ENCODE assay signal across 20 cellular contexts in the genomic region with DNA sequence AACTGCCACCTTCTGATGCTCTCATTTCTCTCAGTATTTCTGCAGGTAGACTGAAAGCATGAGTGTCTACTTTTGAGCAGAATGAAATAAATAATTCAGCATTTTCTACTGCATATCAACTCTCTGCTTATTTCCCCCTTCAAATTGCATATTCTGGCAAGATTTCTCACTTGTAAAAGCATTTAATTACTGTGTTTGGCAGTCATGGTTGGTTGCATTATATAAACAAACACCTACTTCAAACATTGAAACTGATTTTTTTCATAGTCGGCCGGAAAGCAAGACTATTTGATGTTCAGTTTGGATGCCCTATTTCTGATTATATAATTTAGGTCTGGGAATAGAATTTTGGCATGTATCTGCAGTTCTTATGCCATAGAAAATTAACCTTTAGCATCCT.
DNase-seq lines count a peak whose midpoint lies in the region; ATAC-seq and TF ChIP-seq lines count a peak whose summit lies in the region.
"Had no signal": no experiment of that assay in that cellular context is flagged by ENCODE, and none has a peak within 500 bp of the region (broad histone marks: within the 10 kb centered on the region; RNA-seq: fewer than 3 reads in every experiment).

No MANE protein-coding gene starts in this region.

- no peak overlapping the region for H3K4me3 Mint-ChIP-seq in memory B cell
- H3K4me3 Mint-ChIP-seq: CD4-positive, alpha-beta memory T cell had no signal

- no peaks in the 10 kb centered on the region for H3K27me3 Mint-ChIP-seq in memory B cell

- H3K9me3 Mint-ChIP-seq in memory B cell = peaks cover 2% of the 10 kb centered on the region

- H3K36me3 ChIP-seq in HEK293 (ENCODE audit: control insufficient read depth in 2 of 2, insufficient read depth in 1 of 2, low read length in 2 of 2) (no peaks in the 10 kb centered on the region), Loucy (ENCODE audit: insufficient read depth, low read length) (peaks cover 35% of the 10 kb centered on the region; the same call in 1 of the 2 replicates)
- H3K36me3 ChIP-seq: SJSA1 had no signal

- peak overlapping the region; percentile 77 for H3K27ac Mint-ChIP-seq in memory B cell
- H3K27ac Mint-ChIP-seq: CD4-positive, alpha-beta memory T cell had no signal

- TF ChIP-seq CTCF in HEK293 (tag by site-specific recombination; IDR thresholded peaks at IDR 0.05) (no peak), Loucy (conservative IDR thresholded peaks at IDR 0.05; ENCODE audit: low read length) (no peak)

- H3K4me1 ChIP-seq in HEK293 (ENCODE audit: control insufficient read depth, insufficient read depth, low read length) = peaks cover 24% of the 10 kb centered on the region
- H3K4me1 ChIP-seq in Loucy (ENCODE audit: insufficient read depth, low read length, poor library complexity, severe bottlenecking) = peaks cover 47% of the 10 kb centered on the region

- no peaks in the 10 kb centered on the region; the same call in 1 of the 2 replicates for H3F3A ChIP-seq in Loucy (ENCODE audit: low read depth)

- CTCF ChIA-PET in HEK293 (lab: Yijun Ruan, JAX) = interaction anchor here (1.8 kb wide), 1 partner anchor 14 kb away, joined by 21 read pairs; no protein-coding TSS in a partner anchor

- H4K20me1 ChIP-seq in Loucy (ENCODE audit: insufficient read depth, low read length, poor library complexity, severe bottlenecking) = no peaks in the 10 kb centered on the region

- no peak overlapping the region for H3K27ac ChIP-seq in HEK293 (ENCODE audit: extremely low read depth, low read depth, low read length)
- H3K27ac ChIP-seq: SJSA1 had no signal

- no peak for ATAC-seq in memory B cell (ENCODE audit: low read depth)
- ATAC-seq in GM21423 (IDR thresholded peaks at IDR 0.05; ENCODE audit: unreplicated experiment) = no peak
- ATAC-seq: Right ventricle myocardium inferior had no signal

- H2AFZ ChIP-seq in Loucy (ENCODE audit: low read length) = no peak overlapping the region

- no peaks in the 10 kb centered on the region for H3K9me2 ChIP-seq in Loucy (replicated peaks; ENCODE audit: low read depth, low read length)

- H3K4me3 ChIP-seq in HEK293 (ENCODE audit: low read depth, low read length) = no peak overlapping the region
- no peak overlapping the region for H3K4me3 ChIP-seq in Loucy (ENCODE audit: low read length, poor library complexity, severe bottlenecking)
- H3K4me3 ChIP-seq: SJSA1 had no signal

- H3K36me3 Mint-ChIP-seq in memory B cell = peaks cover 38% of the 10 kb centered on the region
- H3K36me3 Mint-ChIP-seq: CD4-positive, alpha-beta memory T cell had no signal

- H3K27me3 ChIP-seq in Loucy (ENCODE audit: insufficient read depth, low read length, poor library complexity, severe bottlenecking) = no peaks in the 10 kb centered on the region
- H3K27me3 ChIP-seq: SJSA1 had no signal

- POLR2A ChIA-PET in HEK293 (lab: Yijun Ruan, JAX) = no interaction called here

- H3K4me1 Mint-ChIP-seq in memory B cell = peaks cover 44% of the 10 kb centered on the region

- H3K4me2 ChIP-seq in Loucy (ENCODE audit: low read depth, low read length, poor library complexity, severe bottlenecking) = peak overlapping the region; percentile 31

- H3K9me3 ChIP-seq in HEK293 (ENCODE audit: control insufficient read depth, insufficient read depth, low read depth, low read length) (no peaks in the 10 kb centered on the region), Loucy (ENCODE audit: insufficient read depth, low read depth, low read length) (no peaks in the 10 kb centered on the region)
- H3K9me3 ChIP-seq: Caco-2, SJSA1 had no signal

- DNase-seq in NCI-H2196 (lab: John Stamatoyannopoulos, UW; ENCODE audit: unreplicated experiment) (peak; percentile 14), NCI-H2196 treated with DMSO at 0.1 percent for 48 hours (lab: John Stamatoyannopoulos, UW; ENCODE audit: unreplicated experiment) (no peak), memory B cell (ENCODE audit: low spot score in 2 of 2) (no peak), NCI-H2171 (lab: John Stamatoyannopoulos, UW) (no peak)
- DNase-seq: Caco-2; CD4-positive, alpha-beta memory T cell; DMS 273 treated with DMSO at 0.1 percent for 48 hours; GDM1; IMR-90; NCI-H146; NCI-H2171 treated with DMSO at 0.1 percent for 48 hours; NCI-H510A; NCI-H82; OCI-M1; T-helper 9 cell had no signal

- H3K9ac ChIP-seq in Loucy (ENCODE audit: low read depth, low read length, poor library complexity, severe bottlenecking) = no peak overlapping the region

- peaks cover 59% of the 10 kb centered on the region for H3K79me2 ChIP-seq in Loucy (ENCODE audit: insufficient read depth, low read length)

TF ChIP-seq in HEK293, 187 proteins besides CTCF, POLR2A, EP300 and RAD21 (continues in another document):
- TF ChIP-seq OSR2 (tag by site-specific recombination; IDR thresholded peaks at IDR 0.05) (peak; percentile 68; the same call in 1 of the 2 replicates), ZBTB7A (tag by site-specific recombination; IDR thresholded peaks at IDR 0.05; ENCODE audit: low read depth) (no peak), ZNF747 (tag by site-specific recombination; IDR thresholded peaks at IDR 0.05) (no peak), ZFP3 (tag by site-specific recombination; IDR thresholded peaks at IDR 0.05; ENCODE audit: low read depth) (no peak), ZNF701 (tag by site-specific recombination; IDR thresholded peaks at IDR 0.05) (no peak), ZNF555 (tag by site-specific recombination; conservative IDR thresholded peaks at IDR 0.05) (no peak), MYNN (tag by site-specific recombination; IDR thresholded peaks at IDR 0.05; ENCODE audit: borderline replicate concordance) (no peak), PRDM1 (tag by site-specific recombination; IDR thresholded peaks at IDR 0.05) (no peak), ZNF600 (tag by site-specific recombination; IDR thresholded peaks at IDR 0.05) (no peak), ZNF398 (tag by site-specific recombination; IDR thresholded peaks at IDR 0.05) (no peak), ZNF274 (IDR thresholded peaks at IDR 0.05; ENCODE audit: low read length) (no peak), ZNF274 (tag by site-specific recombination; IDR thresholded peaks at IDR 0.05; ENCODE audit: borderline replicate concordance) (no peak), ZNF692 (tag by site-specific recombination; IDR thresholded peaks at IDR 0.05) (no peak)
- TF ChIP-seq, protein P1, sequence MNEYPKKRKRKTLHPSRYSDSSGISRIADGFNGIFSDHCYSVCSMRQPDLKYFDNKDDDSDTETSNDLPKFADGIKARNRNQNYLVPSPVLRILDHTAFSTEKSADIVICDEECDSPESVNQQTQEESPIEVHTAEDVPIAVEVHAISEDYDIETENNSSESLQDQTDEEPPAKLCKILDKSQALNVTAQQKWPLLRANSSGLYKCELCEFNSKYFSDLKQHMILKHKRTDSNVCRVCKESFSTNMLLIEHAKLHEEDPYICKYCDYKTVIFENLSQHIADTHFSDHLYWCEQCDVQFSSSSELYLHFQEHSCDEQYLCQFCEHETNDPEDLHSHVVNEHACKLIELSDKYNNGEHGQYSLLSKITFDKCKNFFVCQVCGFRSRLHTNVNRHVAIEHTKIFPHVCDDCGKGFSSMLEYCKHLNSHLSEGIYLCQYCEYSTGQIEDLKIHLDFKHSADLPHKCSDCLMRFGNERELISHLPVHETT (tag by site-specific recombination; IDR thresholded peaks at IDR 0.05) = no peak
- TF ChIP-seq, protein P2, sequence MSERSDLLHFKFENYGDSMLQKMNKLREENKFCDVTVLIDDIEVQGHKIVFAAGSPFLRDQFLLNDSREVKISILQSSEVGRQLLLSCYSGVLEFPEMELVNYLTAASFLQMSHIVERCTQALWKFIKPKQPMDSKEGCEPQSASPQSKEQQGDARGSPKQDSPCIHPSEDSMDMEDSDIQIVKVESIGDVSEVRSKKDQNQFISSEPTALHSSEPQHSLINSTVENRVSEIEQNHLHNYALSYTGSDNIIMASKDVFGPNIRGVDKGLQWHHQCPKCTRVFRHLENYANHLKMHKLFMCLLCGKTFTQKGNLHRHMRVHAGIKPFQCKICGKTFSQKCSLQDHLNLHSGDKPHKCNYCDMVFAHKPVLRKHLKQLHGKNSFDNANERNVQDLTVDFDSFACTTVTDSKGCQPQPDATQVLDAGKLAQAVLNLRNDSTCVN (tag by site-specific recombination; optimal IDR thresholded peaks at IDR 0.05) = no peak
- TF ChIP-seq, protein P3, sequence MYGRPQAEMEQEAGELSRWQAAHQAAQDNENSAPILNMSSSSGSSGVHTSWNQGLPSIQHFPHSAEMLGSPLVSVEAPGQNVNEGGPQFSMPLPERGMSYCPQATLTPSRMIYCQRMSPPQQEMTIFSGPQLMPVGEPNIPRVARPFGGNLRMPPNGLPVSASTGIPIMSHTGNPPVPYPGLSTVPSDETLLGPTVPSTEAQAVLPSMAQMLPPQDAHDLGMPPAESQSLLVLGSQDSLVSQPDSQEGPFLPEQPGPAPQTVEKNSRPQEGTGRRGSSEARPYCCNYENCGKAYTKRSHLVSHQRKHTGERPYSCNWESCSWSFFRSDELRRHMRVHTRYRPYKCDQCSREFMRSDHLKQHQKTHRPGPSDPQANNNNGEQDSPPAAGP (tag by site-specific recombination; IDR thresholded peaks at IDR 0.05) = no peak
